Comparison of ENCODE assay signal across 34 cellular contexts in the genomic region with DNA sequence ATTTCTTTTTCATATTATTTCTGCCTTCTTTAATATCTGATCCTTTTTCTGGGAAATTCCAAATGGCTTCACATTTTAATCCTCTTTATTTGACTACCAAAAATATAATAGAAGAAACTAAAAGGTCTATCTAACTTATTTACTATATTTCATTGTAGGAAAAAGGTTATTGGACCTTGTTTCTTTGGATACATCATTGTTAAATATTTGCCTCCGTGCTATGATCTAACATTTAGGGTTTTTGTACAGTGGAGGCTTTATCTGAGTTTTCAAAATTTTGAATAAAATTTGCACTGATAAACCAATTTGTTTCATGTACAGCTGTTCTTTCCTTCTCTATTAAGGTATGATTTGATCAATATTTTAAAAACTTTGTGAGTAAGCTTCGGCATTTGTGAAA.
"Had no signal": no experiment of that assay in that cellular context is flagged by ENCODE, and none has a peak within 500 bp of the region (broad histone marks: within the 10 kb centered on the region; RNA-seq: fewer than 3 reads in every experiment).

No MANE protein-coding gene starts in this region.

- FAIRE-seq: astrocyte, bronchial epithelial cell had no signal

- H3K4me1 ChIP-seq: adrenal gland, ascending aorta, body of pancreas, breast epithelium had no signal

- ATAC-seq: activated naive CD4-positive, alpha-beta T cell treated with anti-CD3 and anti-CD28 coated beads, Interleukin-2, amount 50 U/mL, for 72 hours; activated naive CD8-positive, alpha-beta T cell treated with anti-CD3 and anti-CD28 coated beads, Interleukin-2, amount 50 U/mL, for 24 hours; activated T-cell treated with anti-CD3 and anti-CD28 coated beads, Interleukin-2, amount 50 U/mL, for 4 hours; activated T-cell treated with anti-CD3 and anti-CD28 coated beads, Interleukin-2, amount 50 U/mL, for 72 hours; activated T-helper 17 cell treated with anti-CD3 and anti-CD28 coated beads, Interleukin-2, amount 50 U/mL, for 72 hours; body of pancreas had no signal

- H3K9me3 ChIP-seq: adrenal gland, ascending aorta, body of pancreas, breast epithelium had no signal

- H3K4me3 ChIP-seq: adrenal gland, ascending aorta, body of pancreas, breast epithelium, cardiac muscle cell had no signal

- H3K36me3 ChIP-seq: adrenal gland, ascending aorta, brain microvascular endothelial cell, breast epithelium, cardiac muscle cell had no signal

- H3K27me3 ChIP-seq: adrenal gland, ascending aorta, body of pancreas, brain microvascular endothelial cell, breast epithelium, cardiac muscle cell had no signal

- H3K27ac ChIP-seq: adrenal gland, ascending aorta, body of pancreas, brain microvascular endothelial cell, breast epithelium, cardiac muscle cell had no signal

- DNase-seq: activated effector memory CD4-positive, alpha-beta T cell treated with anti-CD3 and anti-CD28 coated beads, Interleukin-2, amount 50 U/mL, for 16 hours; activated effector memory CD4-positive, alpha-beta T cell treated with Interleukin-2 at 50 U/mL for 16 hours; activated gamma-delta T cell; activated gamma-delta T cell treated with Interleukin-2 at 50 U/mL for 16 hours; activated naive CD4-positive, alpha-beta T cell; activated naive CD4-positive, alpha-beta T cell treated with anti-CD3 and anti-CD28 coated beads for 36 hours; activated naive CD4-positive, alpha-beta T cell treated with anti-CD3 and anti-CD28 coated beads, Interleukin-2, amount 10 ng/mL, durations not matched to agents 7 days and 5 days; activated naive CD4-positive, alpha-beta T cell treated with anti-CD3 and anti-CD28 coated beads, Interleukin-2, amount 50 U/mL, for 16 hours; activated naive CD4-positive, alpha-beta T cell treated with Interleukin-2 at 50 U/mL for 16 hours; activated naive CD8-positive, alpha-beta T cell treated with anti-CD3 and anti-CD28 coated beads for 36 hours; activated naive CD8-positive, alpha-beta T cell treated with anti-CD3 and anti-CD28 coated beads, Interleukin-2, amount 10 ng/mL, durations not matched to agents 7 days and 5 days; activated naive CD8-positive, alpha-beta T cell treated with anti-CD3 and anti-CD28 coated beads, Interleukin-2, amount 50 U/mL, for 24 hours; activated T-cell treated with anti-CD3 and anti-CD28 coated beads for 4 hours; activated T-cell treated with anti-CD3 and anti-CD28 coated beads, Interleukin-2, amount 50 U/mL, for 1 hour; activated T-cell treated with anti-CD3 and anti-CD28 coated beads, Interleukin-2, amount 50 U/mL, for 24 hours; activated T-cell treated with anti-CD3 and anti-CD28 coated beads, Interleukin-2, amount 50 U/mL, for 4 hours; activated T-cell treated with anti-CD3 and anti-CD28 coated beads, Interleukin-2, amount 50 U/mL, for 48 hours; activated T-cell treated with anti-CD3 and anti-CD28 coated beads, Interleukin-2, amount 50 U/mL, for 72 hours; adrenal gland; amygdala; anterior cingulate cortex; aorta; body of pancreas; brain microvascular endothelial cell; caudate nucleus; central memory CD4-positive, alpha-beta T cell; cerebellar nuclear complex had no signal
